3 cellular contexts compared by ENCODE assay signal in the genomic region with DNA sequence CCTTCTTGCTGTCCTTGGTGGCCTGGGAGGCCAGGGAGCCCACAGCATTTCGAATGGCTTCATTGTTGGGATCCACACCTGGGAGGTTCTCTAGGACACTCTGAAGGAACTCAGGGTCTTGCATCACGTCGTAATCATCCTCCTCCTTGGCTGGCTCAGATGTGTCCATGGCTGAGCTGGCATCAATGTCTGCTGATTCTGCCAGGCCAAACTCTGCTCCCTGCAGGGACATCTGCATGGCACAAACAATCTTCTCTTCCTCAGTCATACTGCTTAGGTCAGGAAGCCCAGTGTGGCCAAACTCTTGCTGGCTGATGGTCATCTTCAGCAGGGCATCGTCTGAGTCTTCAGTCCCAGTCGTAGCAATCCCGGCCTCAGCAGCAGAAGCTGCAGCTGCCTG.
"Had no signal": no experiment of that assay in that cellular context is flagged by ENCODE, and none has a peak within 500 bp of the region (broad histone marks: within the 10 kb centered on the region; RNA-seq: fewer than 3 reads in every experiment).

No MANE protein-coding gene starts in this region.

- H3K4me3 ChIP-seq: GM12878 had no signal

- ATAC-seq: GM12878 had no signal

- DNase-seq: GDM1, GF-D8 had no signal
